ENCODE assay signal across 7 cellular contexts in genomic region chr20:61284752-61285151, GRCh38. TPM values are rescaled to one million over a fixed set of nuclear protein-coding genes. Genes with fewer than 3 reads are reported as not detected.
"Had no signal": no experiment of that assay in that cellular context is flagged by ENCODE, and none has a peak within 500 bp of the region (broad histone marks: within the 10 kb centered on the region; RNA-seq: fewer than 3 reads in every experiment).

No MANE protein-coding gene starts in this region.

- H3K27ac ChIP-seq: HL-60, KMS-11 had no signal

- DNase-seq: IMR-90, KBM-7, KG1 had no signal

- H3K4me2 ChIP-seq: KMS-11 had no signal

- H3K9ac ChIP-seq: KMS-11 had no signal

RNA-seq across cellular contexts. Expression of gene CDH4, which starts 32.7 kb away (rescaled TPM):
- total RNA-seq: HT-29 had no signal
- polyA plus RNA-seq: IgD-negative memory B cell had no signal
